Comparison of ENCODE assay signal across 8 cellular contexts in genomic region chr4:2811830-2812599, GRCh38. TPM values are rescaled to one million over a fixed set of nuclear protein-coding genes. Genes with fewer than 3 reads are reported as not detected.
DNase-seq lines count a peak whose midpoint lies in the region; ATAC-seq and TF ChIP-seq lines count a peak whose summit lies in the region.

No MANE protein-coding gene starts in this region.

- no peaks in the 10 kb centered on the region for H3K27me3 Mint-ChIP-seq in neural crest cell (ENCODE audit: low read depth)

- H3K27ac Mint-ChIP-seq in neural crest cell (ENCODE audit: unreplicated experiment), result peak overlapping the region; percentile 89

- TF ChIP-seq CTCF in 22Rv1 (IDR thresholded peaks at IDR 0.05) (no peak; the same call in 1 of the 2 replicates), neural crest cell (conservative IDR thresholded peaks at IDR 0.05) (no peak)

- peaks cover 8% of the 10 kb centered on the region for H3K9me3 Mint-ChIP-seq in neural crest cell

- H3K27ac ChIP-seq in 22Rv1, result peak overlapping the region; percentile 88

- H3K36me3 Mint-ChIP-seq in neural crest cell (ENCODE audit: low read depth), result peaks cover 6% of the 10 kb centered on the region

- DNase-seq in NOMO-1 (lab: John Stamatoyannopoulos, UW; ENCODE audit: unreplicated experiment in 2 of 2), result peak; percentile 82 to 86
- DNase-seq in activated T-cell treated with anti-CD3 and anti-CD28 coated beads for 48 hours (ENCODE audit: low read depth), result peak; percentile 61
- peak; percentile 61 for DNase-seq in fibroblast of gingiva (ENCODE audit: low read depth)
- DNase-seq in neural crest cell (ENCODE audit: low read depth, low spot score), result peak; percentile 34

- peaks cover 31% of the 10 kb centered on the region for H3K4me1 Mint-ChIP-seq in neural crest cell

- peak; percentile 35 for ATAC-seq in GM18508 (IDR thresholded peaks at IDR 0.05; ENCODE audit: insufficient read depth, unreplicated experiment)
- ATAC-seq in HG02981 (IDR thresholded peaks at IDR 0.05; ENCODE audit: unreplicated experiment), result peak; percentile 59
- no peak for ATAC-seq in GM18870 (IDR thresholded peaks at IDR 0.05; ENCODE audit: unreplicated experiment)

- H3K4me3 Mint-ChIP-seq in neural crest cell, result peak overlapping the region; percentile 62

RNA-seq across cellular contexts. Expression of gene SH3BP2, which starts 19.1 kb away (rescaled TPM):
- total RNA-seq in neural crest cell, result 34.8 and 39.1 TPM in 2 replicates

RNA-seq across cellular contexts. Expression of gene ADD1, which starts 31.6 kb away (rescaled TPM):
- total RNA-seq in neural crest cell, result 230 and 236 TPM in 2 replicates

RNA-seq across cellular contexts. Expression of gene TNIP2, which starts 55.9 kb away (rescaled TPM):
- total RNA-seq in neural crest cell, result 25.1 and 26.2 TPM in 2 replicates

Comparison
In these comparisons a context has a peak if more than half of its experiments do, and no peak if none do; other contexts are left out.
1. DNase-seq: peak in every context shown above with its lines; median percentile 84 in NOMO-1; 61 in activated T-cell treated with anti-CD3 and anti-CD28 coated beads for 48 hours; 61 in fibroblast of gingiva; 34 in neural crest cell.